9 cellular contexts compared by ENCODE assay signal in the genomic region with DNA sequence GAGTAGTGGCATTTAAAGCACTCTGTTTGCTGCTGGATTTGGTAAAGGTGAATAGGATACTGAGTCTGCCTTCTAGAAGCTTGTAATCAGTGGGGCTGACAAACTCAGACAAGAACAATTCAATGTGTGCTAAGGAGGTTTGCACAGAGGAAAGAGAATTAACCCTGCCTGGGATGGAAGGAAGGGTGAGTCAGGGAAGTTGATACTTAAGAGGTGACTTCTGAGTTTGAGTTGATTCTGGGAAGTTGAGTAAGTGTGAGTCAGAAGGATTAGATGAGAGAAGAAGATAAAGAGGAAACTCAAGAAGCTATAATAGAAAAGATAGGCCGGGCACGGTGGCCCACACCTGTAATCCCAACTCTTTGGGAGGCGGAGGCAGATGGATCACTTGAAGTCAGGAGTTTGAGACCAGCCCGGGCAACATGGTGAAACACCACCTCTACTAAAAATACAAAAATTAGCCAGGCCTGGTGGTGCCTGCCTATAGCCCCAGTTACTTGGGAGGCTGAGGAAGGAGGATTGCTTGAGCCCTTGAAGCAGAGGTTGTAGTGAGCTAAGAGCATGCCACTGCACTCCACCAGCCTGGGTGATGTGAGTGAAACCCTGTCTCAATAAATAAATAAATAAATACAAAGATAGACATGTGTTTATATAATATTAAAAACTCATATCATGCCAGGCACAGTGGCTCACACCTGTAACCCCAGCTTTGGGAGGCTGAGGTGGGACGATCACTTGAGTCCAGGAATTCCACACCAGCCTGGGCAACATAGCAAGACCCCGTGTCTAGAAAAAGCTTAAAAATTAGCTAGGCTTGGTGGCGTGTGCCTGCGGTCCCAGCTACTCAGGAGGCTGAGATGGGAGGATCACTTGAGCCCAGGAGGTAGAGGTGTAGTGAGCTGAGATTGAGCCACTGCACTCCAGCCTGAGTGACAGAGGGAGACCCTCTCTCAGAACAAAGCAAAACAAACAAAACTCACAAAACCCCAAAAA.
DNase-seq lines count a peak whose midpoint lies in the region; ATAC-seq and TF ChIP-seq lines count a peak whose summit lies in the region.
"Had no signal": no experiment of that assay in that cellular context is flagged by ENCODE, and none has a peak within 500 bp of the region (broad histone marks: within the 10 kb centered on the region; RNA-seq: fewer than 3 reads in every experiment).

No MANE protein-coding gene starts in this region.

- no peaks in the 10 kb centered on the region for H3K4me1 ChIP-seq in PC-9 (replicated peaks; ENCODE audit: insufficient read depth)
- H3K4me1 ChIP-seq in esophagus squamous epithelium: no peaks in the 10 kb centered on the region
- H3K4me1 ChIP-seq in smooth muscle cell (ENCODE audit: low read depth): no peaks in the 10 kb centered on the region

- no peaks in the 10 kb centered on the region for H3K27me3 ChIP-seq in PC-9 (ENCODE audit: insufficient read depth, low read depth)
- H3K27me3 ChIP-seq in esophagus squamous epithelium: no peaks in the 10 kb centered on the region
- H3K27me3 ChIP-seq in smooth muscle cell (ENCODE audit: low read depth): no peaks in the 10 kb centered on the region

- CTCF ChIA-PET in PC-9 (lab: Charles Lee): no interaction called here

- H3K79me2 ChIP-seq in PC-9 (ENCODE audit: low read depth) (no peaks in the 10 kb centered on the region), smooth muscle cell (ENCODE audit: low read depth) (no peaks in the 10 kb centered on the region)

- no peak overlapping the region for H3K9ac ChIP-seq in smooth muscle cell (ENCODE audit: low read depth)

- peaks cover 10% of the 10 kb centered on the region; the same call in 1 of the 2 replicates for H3F3A ChIP-seq in PC-9 (ENCODE audit: insufficient read depth, low read depth)
- no peaks in the 10 kb centered on the region for H3F3A ChIP-seq in smooth muscle cell (ENCODE audit: low read depth)

- H3K9me2 ChIP-seq in PC-9 (ENCODE audit: insufficient read depth): no peaks in the 10 kb centered on the region

- H3K4me2 ChIP-seq in PC-9: no peak overlapping the region
- no peak overlapping the region for H3K4me2 ChIP-seq in smooth muscle cell

- TF ChIP-seq CTCF in PC-9 (conservative IDR thresholded peaks at IDR 0.05): no peak
- TF ChIP-seq CTCF in choroid plexus epithelial cell (conservative IDR thresholded peaks at IDR 0.05; ENCODE audit: low read depth, low read length): no peak
- no peak for TF ChIP-seq CTCF in esophagus squamous epithelium (IDR thresholded peaks at IDR 0.05)
- TF ChIP-seq CTCF in smooth muscle cell (IDR thresholded peaks at IDR 0.05; ENCODE audit: borderline replicate concordance, insufficient read depth, poor library complexity, severe bottlenecking): no peak

- H3K4me3 ChIP-seq in PC-9: no peak overlapping the region
- no peak overlapping the region for H3K4me3 ChIP-seq in choroid plexus epithelial cell (ENCODE audit: low read depth, low read length)
- no peak overlapping the region for H3K4me3 ChIP-seq in esophagus squamous epithelium
- no peak overlapping the region for H3K4me3 ChIP-seq in smooth muscle cell

- no peaks in the 10 kb centered on the region for H4K20me1 ChIP-seq in PC-9 (ENCODE audit: insufficient read depth)
- no peaks in the 10 kb centered on the region for H4K20me1 ChIP-seq in smooth muscle cell (ENCODE audit: low read depth)

- no peak for TF ChIP-seq POLR2A in esophagus squamous epithelium (IDR thresholded peaks at IDR 0.05)

- 63 to 75% methylated on average over 8 of the region's 8 CpGs for WGBS in esophagus squamous epithelium, 2 donors
- 87% methylated on average over 8 of the region's 8 CpGs for WGBS in smooth muscle cell (ENCODE audit: low lambda C conversion rate)

- H3K9me3 ChIP-seq in PC-9 (ENCODE audit: insufficient read depth, low read depth): no peaks in the 10 kb centered on the region
- no peaks in the 10 kb centered on the region for H3K9me3 ChIP-seq in esophagus squamous epithelium
- H3K9me3 ChIP-seq in smooth muscle cell (replicated peaks; ENCODE audit: low read depth): no peaks in the 10 kb centered on the region

- POLR2A ChIA-PET in PC-9 (lab: Charles Lee; ENCODE audit: unreplicated experiment): no interaction called here

- no peak for ATAC-seq in Right ventricle myocardium superior (ENCODE audit: poor library complexity)

- intact Hi-C loops in PC-9 (cut with micrococcal nuclease; ENCODE audit: unreplicated experiment): no loop called here
- intact Hi-C loops in esophagus squamous epithelium (cut with DNase I): no loop called here
- intact Hi-C loops in Right ventricle myocardium superior (cut with DNase I): no loop called here

- H3K27ac ChIP-seq in PC-9: peak overlapping the region; percentile 59
- H3K27ac ChIP-seq in esophagus squamous epithelium: no peak overlapping the region
- no peak overlapping the region for H3K27ac ChIP-seq in smooth muscle cell (ENCODE audit: low read depth)

- no peaks in the 10 kb centered on the region for H3K36me3 ChIP-seq in PC-9 (ENCODE audit: low read depth)
- H3K36me3 ChIP-seq in esophagus squamous epithelium: no peaks in the 10 kb centered on the region
- H3K36me3 ChIP-seq in smooth muscle cell (ENCODE audit: low read depth): no peaks in the 10 kb centered on the region

- BruUV-seq in PC-9 (replicated peaks; lab: Mats Ljungman, UMichigan): no TSS peak

- peak; percentile 29 to 38 for DNase-seq in activated CD4-positive, alpha-beta T cell treated with anti-CD3 and anti-CD28 coated beads, Interleukin-2, amount 50 U/mL, for 48 hours
- DNase-seq in activated CD4-positive, alpha-beta T cell treated with anti-CD3 and anti-CD28 coated beads, Interleukin-2, amount 50 U/mL, for 1 hour: no peak
- peak; percentile 12 to 88 for DNase-seq in PC-9
- peak; percentile 87 for DNase-seq in choroid plexus epithelial cell (ENCODE audit: low read depth)
- peak; percentile 32 for DNase-seq in stimulated activated CD4-positive, alpha-beta T cell treated with anti-CD3 and anti-CD28 coated beads, Interleukin-4, amount 100 ng/mL, for 24 hours
- DNase-seq in esophagus squamous epithelium (lab: John Stamatoyannopoulos, UW): no peak
- DNase-seq in Right ventricle myocardium superior: no peak
- no peak for DNase-seq in smooth muscle cell (lab: John Stamatoyannopoulos, UW; ENCODE audit: unreplicated experiment)
- DNase-seq: NCI-H2107 had no signal

- H2AFZ ChIP-seq in PC-9 (no peak overlapping the region), smooth muscle cell (ENCODE audit: low read depth) (no peak overlapping the region)

Comparison
In these comparisons a context has a peak if more than half of its experiments do, and no peak if none do; other contexts are left out.
1. DNase-seq: peak in activated CD4-positive, alpha-beta T cell treated with anti-CD3 and anti-CD28 coated beads, Interleukin-2, amount 50 U/mL, for 48 hours (2 of 2), PC-9 (2 of 2), choroid plexus epithelial cell (single experiment) and stimulated activated CD4-positive, alpha-beta T cell treated with anti-CD3 and anti-CD28 coated beads, Interleukin-4, amount 100 ng/mL, for 24 hours (single experiment); none in activated CD4-positive, alpha-beta T cell treated with anti-CD3 and anti-CD28 coated beads, Interleukin-2, amount 50 U/mL, for 1 hour (single experiment), esophagus squamous epithelium (single experiment), Right ventricle myocardium superior (single experiment) and smooth muscle cell (single experiment).